In genomic region chr1:214362188-214362882, GRCh38 we compare ENCODE assay signal across 11 cellular contexts.
A peak's percentile ranks its signal among the peaks of the same experiment; 100 is the strongest.
DNase-seq lines count a peak whose midpoint lies in the region; ATAC-seq lines count a peak whose summit lies in the region.
"Had no signal": no experiment of that assay in that cellular context is flagged by ENCODE, and none has a peak within 500 bp of the region (broad histone marks: within the 10 kb centered on the region; RNA-seq: fewer than 3 reads in every experiment).

No MANE protein-coding gene starts in this region.

- H3K4me3 ChIP-seq in adipocyte (ENCODE audit: low read length) (no peak overlapping the region), skeletal muscle satellite cell (ENCODE audit: low read length) (no peak overlapping the region)
- H3K4me3 ChIP-seq: upper lobe of left lung had no signal

- H3K9ac ChIP-seq in adipocyte (ENCODE audit: low read length) (no peak overlapping the region), skeletal muscle satellite cell (ENCODE audit: low read depth, low read length) (no peak overlapping the region)

- H3K36me3 ChIP-seq in adipocyte (ENCODE audit: control insufficient read depth, insufficient read depth, low read length, severe bottlenecking) (peaks cover 36% of the 10 kb centered on the region), skeletal muscle satellite cell (ENCODE audit: insufficient read depth, low read length) (peaks cover 58% of the 10 kb centered on the region)
- H3K36me3 ChIP-seq: neutrophil had no signal

- DNase-seq in LHCN-M2 (ENCODE audit: low read depth) (peak; percentile 79), adipocyte (ENCODE audit: low read depth) (peak; percentile 16), left cardiac atrium (peak; percentile 50), HUDEP-2 (lab: John Stamatoyannopoulos, UW; ENCODE audit: unreplicated experiment in 76 of 76) (no peak), NCI-H510A (lab: John Stamatoyannopoulos, UW) (no peak), NCI-H345 treated with DMSO at 0.1 percent for 48 hours (lab: John Stamatoyannopoulos, UW; ENCODE audit: unreplicated experiment) (no peak)
- DNase-seq: NCI-H446 had no signal

- peaks cover 58% of the 10 kb centered on the region for H3K4me1 ChIP-seq in adipocyte (ENCODE audit: control insufficient read depth, insufficient read depth, low read length)
- H3K4me1 ChIP-seq in skeletal muscle satellite cell (ENCODE audit: control insufficient read depth, insufficient read depth, low read length), result peaks cover 39% of the 10 kb centered on the region
- H3K4me1 ChIP-seq: upper lobe of left lung had no signal

- H3K4me2 ChIP-seq in skeletal muscle satellite cell (ENCODE audit: low read length), result peak overlapping the region; percentile 36

- H3K27me3 ChIP-seq in adipocyte (replicated peaks; ENCODE audit: control insufficient read depth, insufficient read depth, low read length) (no peaks in the 10 kb centered on the region), skeletal muscle satellite cell (ENCODE audit: control insufficient read depth, insufficient read depth, low read length) (no peaks in the 10 kb centered on the region)
- H3K27me3 ChIP-seq: neutrophil, upper lobe of left lung had no signal

- intact Hi-C loops in left cardiac atrium (cut with DNase I), result no loop called here

- H3K9me3 ChIP-seq in adipocyte (ENCODE audit: control insufficient read depth, low read length) (no peaks in the 10 kb centered on the region), skeletal muscle satellite cell (replicated peaks; ENCODE audit: low read length) (no peaks in the 10 kb centered on the region)
- H3K9me3 ChIP-seq: neutrophil, upper lobe of left lung had no signal

- ATAC-seq in left cardiac atrium, result peak; percentile 70 to 73
- no peak for ATAC-seq in HG03280 (IDR thresholded peaks at IDR 0.05; ENCODE audit: unreplicated experiment)

Comparison
In these comparisons a context has a peak if more than half of its experiments do, and no peak if none do; other contexts are left out.
1. DNase-seq: peak in LHCN-M2 (single experiment), adipocyte (single experiment) and left cardiac atrium (single experiment); none in HUDEP-2 (0 of 76), NCI-H510A (single experiment) and NCI-H345 treated with DMSO at 0.1 percent for 48 hours (single experiment).